ENCODE assay signal across 28 cellular contexts in genomic region chr3:98518816-98519215, GRCh38. TPM values are rescaled to one million over a fixed set of nuclear protein-coding genes. Genes with fewer than 3 reads are reported as not detected.
DNase-seq lines count a peak whose midpoint lies in the region; ATAC-seq, FAIRE-seq and TF ChIP-seq lines count a peak whose summit lies in the region.
"Had no signal": no experiment of that assay in that cellular context is flagged by ENCODE, and none has a peak within 500 bp of the region (broad histone marks: within the 10 kb centered on the region; RNA-seq: fewer than 3 reads in every experiment).

No MANE protein-coding gene starts in this region.

- peaks cover 71% of the 10 kb centered on the region for H3K36me3 Mint-ChIP-seq in CD8-positive, alpha-beta T cell

- H3K9me3 Mint-ChIP-seq in CD8-positive, alpha-beta T cell = no peaks in the 10 kb centered on the region

- no peak for ATAC-seq in CD8-positive, alpha-beta T cell
- no peak for ATAC-seq in GM12878
- ATAC-seq in upper lobe of left lung (ENCODE audit: low FRiP score in 2 of 2) = no peak
- ATAC-seq: heart left ventricle; naive thymus-derived CD4-positive, alpha-beta T cell had no signal

- H3K36me3 ChIP-seq in CD8-positive, alpha-beta T cell (ENCODE audit: insufficient read depth, low read length) = peaks cover 14% of the 10 kb centered on the region
- H3K36me3 ChIP-seq in Loucy (ENCODE audit: insufficient read depth, low read length) (peaks cover 5% of the 10 kb centered on the region; the same call in 1 of the 2 replicates), GM12878 (ENCODE audit: control insufficient read depth in 2 of 2, insufficient read depth in 2 of 2, low read length in 1 of 2) (peaks cover 0 to 28% of the 10 kb centered on the region in 2 experiments; a peak in 3 of 4 replicates), upper lobe of left lung (peaks cover 0 to 54% (median 11%) of the 10 kb centered on the region in 4 donors)

- peaks cover 36% of the 10 kb centered on the region for H4K20me1 ChIP-seq in Loucy (ENCODE audit: insufficient read depth, low read length, poor library complexity, severe bottlenecking)
- no peaks in the 10 kb centered on the region for H4K20me1 ChIP-seq in GM12878 (ENCODE audit: control insufficient read depth, insufficient read depth)

- no peak overlapping the region for H3K4me3 ChIP-seq in CD8-positive, alpha-beta T cell (ENCODE audit: low read depth, low read length)
- peak overlapping the region; percentile 88 for H3K4me3 ChIP-seq in Loucy (ENCODE audit: low read length, poor library complexity, severe bottlenecking)
- H3K4me3 ChIP-seq in GM12878 = peak overlapping the region; percentile 31; the same call in 1 of the 2 replicates
- no peak overlapping the region for H3K4me3 ChIP-seq in upper lobe of left lung
- no peak overlapping the region for H3K4me3 ChIP-seq in foreskin fibroblast (ENCODE audit: low read depth in 1 of 2, low read length in 2 of 2)
- H3K4me3 ChIP-seq: heart left ventricle, skin epidermis, tibial artery had no signal

- in situ Hi-C loops in GM12878 (cut with MboI) = loop anchor here (10.0 kb wide), 1 partner anchor 484 kb away; the partner anchor contains the start of gene GABRR3

- H3K4me3 Mint-ChIP-seq in CD8-positive, alpha-beta T cell = peak overlapping the region; percentile 55

- H3K27me3 Mint-ChIP-seq in CD8-positive, alpha-beta T cell (ENCODE audit: low read depth) = no peaks in the 10 kb centered on the region
- H3K27me3 Mint-ChIP-seq: naive thymus-derived CD4-positive, alpha-beta T cell; progenitor cell of endocrine pancreas had no signal

- CTCF ChIA-PET in CD8-positive, alpha-beta T cell (lab: Charles Lee) = no interaction called here
- CTCF ChIA-PET in GM12878 (lab: Yijun Ruan, JAX) = interaction anchor here (0.7 kb wide), 1 partner anchor 180 kb away, joined by 3 read pairs; no protein-coding TSS in a partner anchor

- peaks cover 25% of the 10 kb centered on the region for H3K4me1 ChIP-seq in CD8-positive, alpha-beta T cell (ENCODE audit: insufficient read depth, low read length)
- H3K4me1 ChIP-seq in Loucy (ENCODE audit: insufficient read depth, low read length, poor library complexity, severe bottlenecking) = peaks cover 44% of the 10 kb centered on the region
- peaks cover 3% of the 10 kb centered on the region; the same call in 1 of the 2 replicates for H3K4me1 ChIP-seq in GM12878 (ENCODE audit: control insufficient read depth, insufficient read depth, low read length)
- H3K4me1 ChIP-seq in upper lobe of left lung = peaks cover 12 to 27% (median 18%) of the 10 kb centered on the region in 4 donors

- intact Hi-C loops in CD8-positive, alpha-beta T cell (cut with DNase I, micrococcal nuclease) = no loop called here
- intact Hi-C loops in GM12878 (cut with micrococcal nuclease; ENCODE audit: unreplicated experiment) = no loop called here

- no peak for DNase-seq in CD8-positive, alpha-beta T cell
- DNase-seq in GM12878 (ENCODE audit: low read depth, low spot score) = no peak
- peak; percentile 65 for DNase-seq in middle frontal gyrus (ENCODE audit: extremely low spot score, low spot score)
- DNase-seq in upper lobe of left lung = no peak
- no peak for DNase-seq in NCI-H510A (lab: John Stamatoyannopoulos, UW)
- no peak for DNase-seq in foreskin fibroblast
- DNase-seq: activated CD4-positive, CD25-positive, alpha-beta regulatory T cell treated with anti-CD3 and anti-CD28 coated beads, Interleukin-2, amount 50 U/mL, for 72 hours; GF-D8; heart left ventricle; KBM-7; naive thymus-derived CD4-positive, alpha-beta T cell; NCI-H1092; NCI-H2107; NCI-H69; SIG-M5; stimulated activated CD4-positive, alpha-beta T cell treated with anti-CD3 and anti-CD28 coated beads, Interleukin-4, amount 100 ng/mL, for 4 hours; stimulated activated CD8-positive, alpha-beta memory T cell treated with anti-CD3 and anti-CD28 coated beads, Interleukin-4, amount 100 ng/mL, for 48 hours; T1000; tibial artery had no signal

- H3K27ac ChIP-seq in CD8-positive, alpha-beta T cell (ENCODE audit: low read depth, low read length) = no peak overlapping the region
- H3K27ac ChIP-seq in GM12878 (ENCODE audit: control insufficient read depth, insufficient read depth) (no peak overlapping the region), upper lobe of left lung (no peak overlapping the region)
- H3K27ac ChIP-seq: heart left ventricle, tibial artery had no signal

- TF ChIP-seq EP300 in GM12878 (IDR thresholded peaks at IDR 0.05; ENCODE audit: borderline replicate concordance in 1 of 2, control insufficient read depth in 1 of 2, low read depth in 2 of 2, low read length in 2 of 2) (no peak), upper lobe of left lung (IDR thresholded peaks at IDR 0.05) (no peak)

- no peak for TF ChIP-seq CTCF in CD8-positive, alpha-beta T cell (IDR thresholded peaks at IDR 0.05)
- TF ChIP-seq CTCF in Loucy (conservative IDR thresholded peaks at IDR 0.05; ENCODE audit: low read length) = no peak
- no peak for TF ChIP-seq CTCF in GM12878 (IDR thresholded peaks at IDR 0.05 in 2 of 3, conservative IDR thresholded peaks at IDR 0.05 in 1 of 3; ENCODE audit: control insufficient read depth in 2 of 3, extremely low read depth in 1 of 3, insufficient read depth in 1 of 3, low read depth in 3 of 3, low read length in 3 of 3)
- no peak for TF ChIP-seq CTCF in upper lobe of left lung (IDR thresholded peaks at IDR 0.05)
- no peak for TF ChIP-seq CTCF in foreskin fibroblast (IDR thresholded peaks at IDR 0.05; ENCODE audit: low read depth, low read length)

- H3K4me2 ChIP-seq in Loucy (ENCODE audit: low read depth, low read length, poor library complexity, severe bottlenecking) (peak overlapping the region; percentile 88), GM12878 (ENCODE audit: control insufficient read depth, insufficient read depth) (peak overlapping the region; percentile 46)

- H3F3A ChIP-seq in Loucy (ENCODE audit: low read depth) = no peaks in the 10 kb centered on the region

- no peaks in the 10 kb centered on the region for H3K9me2 ChIP-seq in Loucy (replicated peaks; ENCODE audit: low read depth, low read length)

- SMC1A ChIA-PET in GM12878 (lab: Charles Lee; ENCODE audit: uncharacterized antibody, unreplicated experiment) = interaction anchor here (1.4 kb wide), 1 partner anchor 11 kb away, joined by 5 read pairs; no protein-coding TSS in a partner anchor

- 91% methylated on average over 2 of the region's 2 CpGs for WGBS in GM12878 (ENCODE audit: insufficient coverage, insufficient replicate concordance, low lambda C conversion rate, missing lambda C conversion rate)
- 98 to 100% methylated on average over 2 of the region's 2 CpGs for WGBS in upper lobe of left lung, 2 donors

- no peaks in the 10 kb centered on the region for H3K9me3 ChIP-seq in CD8-positive, alpha-beta T cell (ENCODE audit: low read length)
- H3K9me3 ChIP-seq in Loucy (ENCODE audit: insufficient read depth, low read depth, low read length) (no peaks in the 10 kb centered on the region), GM12878 (replicated peaks; ENCODE audit: control insufficient read depth, insufficient read depth, low read length) (no peaks in the 10 kb centered on the region), upper lobe of left lung (no peaks in the 10 kb centered on the region)
- H3K9me3 ChIP-seq: heart left ventricle, tibial artery had no signal

- H3K27ac Mint-ChIP-seq in CD8-positive, alpha-beta T cell = peak overlapping the region; percentile 81

- POLR2A ChIA-PET in CD8-positive, alpha-beta T cell (lab: Charles Lee) = interaction anchor here (1.0 kb wide), 1 partner anchor 46 kb away, joined by 3 read pairs; no protein-coding TSS in a partner anchor
- POLR2A ChIA-PET in GM12878 (lab: Charles Lee) = no interaction called here

- H3K9ac ChIP-seq in Loucy (ENCODE audit: low read depth, low read length, poor library complexity, severe bottlenecking) (no peak overlapping the region), GM12878 (ENCODE audit: control insufficient read depth, insufficient read depth, low read length) (no peak overlapping the region)

- H2AFZ ChIP-seq in Loucy (ENCODE audit: low read length) = no peak overlapping the region
- no peak overlapping the region for H2AFZ ChIP-seq in GM12878 (ENCODE audit: control insufficient read depth, low read depth, low read length)

- peaks cover 62% of the 10 kb centered on the region for H3K4me1 Mint-ChIP-seq in CD8-positive, alpha-beta T cell (ENCODE audit: low read depth)

- RAD21 ChIA-PET in GM12878 (lab: Charles Lee; ENCODE audit: unreplicated experiment) = no interaction called here

- H3K27me3 ChIP-seq in CD8-positive, alpha-beta T cell (ENCODE audit: insufficient read depth, low read length) = no peaks in the 10 kb centered on the region
- no peaks in the 10 kb centered on the region for H3K27me3 ChIP-seq in Loucy (ENCODE audit: insufficient read depth, low read length, poor library complexity, severe bottlenecking)
- no peaks in the 10 kb centered on the region for H3K27me3 ChIP-seq in GM12878 (replicated peaks in 1 of 2; ENCODE audit: control insufficient read depth in 2 of 2, insufficient read depth in 2 of 2, low read length in 1 of 2)
- no peaks in the 10 kb centered on the region for H3K27me3 ChIP-seq in upper lobe of left lung
- H3K27me3 ChIP-seq: heart left ventricle, tibial artery had no signal

- no TSS peak for BruUV-seq in GM12878 (replicated peaks; lab: Mats Ljungman, UMichigan)

- H3K79me2 ChIP-seq in Loucy (ENCODE audit: insufficient read depth, low read length) = peaks cover 50% of the 10 kb centered on the region
- H3K79me2 ChIP-seq in GM12878 (ENCODE audit: control insufficient read depth, insufficient read depth, low read length) = peaks cover 72% of the 10 kb centered on the region

- no peak for TF ChIP-seq RAD21 in GM12878 (IDR thresholded peaks at IDR 0.05; ENCODE audit: insufficient read depth, low read depth, low read length)

- no peak for TF ChIP-seq POLR2A in GM12878 (IDR thresholded peaks at IDR 0.05; ENCODE audit: low read depth, low read length)
- no peak for TF ChIP-seq POLR2A in upper lobe of left lung (IDR thresholded peaks at IDR 0.05)

- FAIRE-seq in GM12878 (lab: Jason Lieb, UNC) = no peak
- FAIRE-seq: H1, islet of Langerhans had no signal

RNA-seq across cellular contexts. Expression of gene CLDND1, which starts 3.9 kb away (rescaled TPM):
- 100 to 1,000 TPM; 135 to 146 TPM for total RNA-seq in CD8-positive, alpha-beta T cell
- 296 and 302 TPM in 2 replicates for total RNA-seq in GM12878 (2013; cell fraction: nucleolus; rRNA removed)
- total RNA-seq in GM12878 (2014; rRNA removed) (123 and 164 TPM in 2 replicates), GM12878 (2014; rRNA removed; fragmentation: Illumina TruSeq; extraction: Trizol) (97.8 and 101 TPM in 2 replicates), GM12878 (2021) (124 and 130 TPM in 2 replicates), upper lobe of left lung (10 to 100 TPM; 23.9 to 91.2 (median 70.1) TPM)
- 100 TPM for polyA plus RNA-seq in GM12878 (2011; ENCODE audit: low read depth)
- polyA plus RNA-seq in GM12878 (2011; rRNA removed) (225 and 259 TPM in 2 replicates), GM12878 (2014; fragmentation: Illumina TruSeq; extraction: Trizol) (173 and 232 TPM in 2 replicates), GM12878 (2014; fragmentation: Nextera tagmentation; extraction: Ambion mirVana) (100 to 1,000 TPM; 150 to 163 TPM), GM12878 (2014; rRNA removed) (144 and 154 TPM in 2 replicates), GM12878 (2016; fragmentation: Nextera tagmentation; extraction: Ambion mirVana) (100 to 1,000 TPM; 144 to 154 TPM)
- 110 and 197 TPM in 2 replicates for polyA plus RNA-seq in GM12878 (2011; cell fraction: cytosol; rRNA removed)
- polyA plus RNA-seq in GM12878 (2011; cell fraction: nucleus; rRNA removed) = 273 and 287 TPM in 2 replicates
- 130 and 134 TPM in 2 replicates for polyA plus RNA-seq in GM12878 (2012)
- polyA minus RNA-seq in GM12878 (2011; rRNA and poly(A)+ RNA removed) = 210 and 247 TPM in 2 replicates
- polyA minus RNA-seq in GM12878 (2011; cell fraction: cytosol; rRNA and poly(A)+ RNA removed) = 72.8 and 86.1 TPM in 2 replicates
- 149 and 181 TPM in 2 replicates for polyA minus RNA-seq in GM12878 (2011; cell fraction: nucleus; rRNA and poly(A)+ RNA removed)

RNA-seq across cellular contexts. Expression of gene GPR15, which starts 13.0 kb away (rescaled TPM):
- 1 to 10 TPM; 9.1 to 9.3 TPM for total RNA-seq in CD8-positive, alpha-beta T cell
- total RNA-seq in GM12878 (2013; cell fraction: nucleolus; rRNA removed) = 136 and 143 TPM in 2 replicates
- 150 and 170 TPM in 2 replicates for total RNA-seq in GM12878 (2014; rRNA removed)
- total RNA-seq in GM12878 (2014; rRNA removed; fragmentation: Illumina TruSeq; extraction: Trizol) = 118 and 119 TPM in 2 replicates
- total RNA-seq in GM12878 (2021) = 105 TPM in 2 replicates
- 81.6 TPM for polyA plus RNA-seq in GM12878 (2011; ENCODE audit: low read depth)
- polyA plus RNA-seq in GM12878 (2011; rRNA removed) = 68.3 and 87.9 TPM in 2 replicates
- polyA plus RNA-seq in GM12878 (2011; cell fraction: cytosol; rRNA removed) = 77.7 and 84.8 TPM in 2 replicates
- 59.0 and 81.9 TPM in 2 replicates for polyA plus RNA-seq in GM12878 (2011; cell fraction: nucleus; rRNA removed)
- 69.4 and 117 TPM in 2 replicates for polyA plus RNA-seq in GM12878 (2012)
- polyA plus RNA-seq in GM12878 (2014; fragmentation: Illumina TruSeq; extraction: Trizol) = 113 and 116 TPM in 2 replicates
- polyA plus RNA-seq in GM12878 (2014; fragmentation: Nextera tagmentation; extraction: Ambion mirVana) = 100 to 1,000 TPM in 1 of 2 experiments, 10 to 100 TPM in 1; 70.7 to 145 TPM
- polyA plus RNA-seq in GM12878 (2014; rRNA removed) = 82.7 and 83.9 TPM in 2 replicates
- polyA plus RNA-seq in GM12878 (2016; fragmentation: Nextera tagmentation; extraction: Ambion mirVana) = 100 to 1,000 TPM; 146 to 150 TPM
- polyA minus RNA-seq in GM12878 (2011; rRNA and poly(A)+ RNA removed) = 142 and 145 TPM in 2 replicates
- 29.7 and 31.3 TPM in 2 replicates for polyA minus RNA-seq in GM12878 (2011; cell fraction: cytosol; rRNA and poly(A)+ RNA removed)
- polyA minus RNA-seq in GM12878 (2011; cell fraction: nucleus; rRNA and poly(A)+ RNA removed) = 79.2 and 93.9 TPM in 2 replicates
- total RNA-seq in upper lobe of left lung = 1 to 10 TPM in 3 of 6 donors, under 1 TPM in 1, not detected in 2; 0.98 to 2.1 (median 1.1) TPM
- total RNA-seq: dermis microvascular lymphatic vessel endothelial cell, H1, heart left ventricle, lung microvascular endothelial cell, progenitor cell of endocrine pancreas had no signal
- polyA plus RNA-seq: BJ, H1, heart left ventricle had no signal

RNA-seq across cellular contexts. Expression of gene OR5K2, which starts 21.3 kb away (rescaled TPM):
- total RNA-seq in CD8-positive, alpha-beta T cell = not detected
- total RNA-seq in GM12878 (2013; cell fraction: nucleolus; rRNA removed) = 20.7 and 21.6 TPM in 2 replicates
- total RNA-seq in GM12878 (2014; rRNA removed) (not detected in 2 replicates), GM12878 (2014; rRNA removed; fragmentation: Illumina TruSeq; extraction: Trizol) (not detected in 2 replicates), GM12878 (2021) (not detected in 2 replicates), upper lobe of left lung (not detected)
- not detected for polyA plus RNA-seq in GM12878 (2011; ENCODE audit: low read depth)
- polyA plus RNA-seq in GM12878 (2011; rRNA removed) (0.12 and 0.14 TPM in 2 replicates), GM12878 (2014; fragmentation: Illumina TruSeq; extraction: Trizol) (not detected in 2 replicates), GM12878 (2014; fragmentation: Nextera tagmentation; extraction: Ambion mirVana) (not detected), GM12878 (2014; rRNA removed) (not detected in 2 replicates), GM12878 (2016; fragmentation: Nextera tagmentation; extraction: Ambion mirVana) (not detected)
- not detected in 2 replicates for polyA plus RNA-seq in GM12878 (2011; cell fraction: cytosol; rRNA removed)
- 0.58 and 0.75 TPM in 2 replicates for polyA plus RNA-seq in GM12878 (2011; cell fraction: nucleus; rRNA removed)
- polyA plus RNA-seq in GM12878 (2012) = 0.11 TPM in 1 of 2 replicates, not detected in the other
- polyA minus RNA-seq in GM12878 (2011; rRNA and poly(A)+ RNA removed) = 1.3 and 2.9 TPM in 2 replicates
- not detected in 2 replicates for polyA minus RNA-seq in GM12878 (2011; cell fraction: cytosol; rRNA and poly(A)+ RNA removed)
- 4.7 and 5.0 TPM in 2 replicates for polyA minus RNA-seq in GM12878 (2011; cell fraction: nucleus; rRNA and poly(A)+ RNA removed)
- total RNA-seq: dermis microvascular lymphatic vessel endothelial cell; H1; heart left ventricle; lung microvascular endothelial cell; naive thymus-derived CD4-positive, alpha-beta T cell; progenitor cell of endocrine pancreas had no signal
- polyA plus RNA-seq: BJ; esophagus; H1; heart left ventricle; naive thymus-derived CD4-positive, alpha-beta T cell had no signal

RNA-seq across cellular contexts. Expression of gene OR5K1, which starts 55.8 kb away (rescaled TPM):
- total RNA-seq in CD8-positive, alpha-beta T cell = not detected
- 86.6 and 90.9 TPM in 2 replicates for total RNA-seq in GM12878 (2013; cell fraction: nucleolus; rRNA removed)
- total RNA-seq in GM12878 (2014; rRNA removed) = not detected in 2 replicates
- total RNA-seq in GM12878 (2014; rRNA removed; fragmentation: Illumina TruSeq; extraction: Trizol) = not detected in 2 replicates
- total RNA-seq in GM12878 (2021) = not detected in 2 replicates
- not detected for polyA plus RNA-seq in GM12878 (2011; ENCODE audit: low read depth)
- polyA plus RNA-seq in GM12878 (2011; rRNA removed) = 0.50 and 1.2 TPM in 2 replicates
- polyA plus RNA-seq in GM12878 (2011; cell fraction: cytosol; rRNA removed) = 0.03 and 0.04 TPM in 2 replicates
- polyA plus RNA-seq in GM12878 (2011; cell fraction: nucleus; rRNA removed) = 1.3 and 1.9 TPM in 2 replicates
- not detected in 2 replicates for polyA plus RNA-seq in GM12878 (2012)
- not detected in 2 replicates for polyA plus RNA-seq in GM12878 (2014; fragmentation: Illumina TruSeq; extraction: Trizol)
- not detected for polyA plus RNA-seq in GM12878 (2014; fragmentation: Nextera tagmentation; extraction: Ambion mirVana)
- not detected in 2 replicates for polyA plus RNA-seq in GM12878 (2014; rRNA removed)
- not detected for polyA plus RNA-seq in GM12878 (2016; fragmentation: Nextera tagmentation; extraction: Ambion mirVana)
- 4.1 TPM in 2 replicates for polyA minus RNA-seq in GM12878 (2011; rRNA and poly(A)+ RNA removed)
- polyA minus RNA-seq in GM12878 (2011; cell fraction: cytosol; rRNA and poly(A)+ RNA removed) = not detected in 2 replicates
- 6.9 and 7.4 TPM in 2 replicates for polyA minus RNA-seq in GM12878 (2011; cell fraction: nucleus; rRNA and poly(A)+ RNA removed)
- total RNA-seq in upper lobe of left lung = not detected
- total RNA-seq: dermis microvascular lymphatic vessel endothelial cell; H1; heart left ventricle; lung microvascular endothelial cell; naive thymus-derived CD4-positive, alpha-beta T cell; progenitor cell of endocrine pancreas had no signal
- polyA plus RNA-seq: BJ; esophagus; H1; heart left ventricle; naive thymus-derived CD4-positive, alpha-beta T cell had no signal

Comparison
In these comparisons a context has a peak if more than half of its experiments do, and no peak if none do; other contexts are left out.
1. H3K4me3 ChIP-seq: peak in Loucy (single experiment) and GM12878 (single experiment); none in CD8-positive, alpha-beta T cell (single experiment), upper lobe of left lung (0 of 4) and foreskin fibroblast (0 of 2).
2. RNA of gene GPR15, which starts 13.0 kb away (total RNA-seq): 105 to 170 TPM in GM12878; 9.1 to 9.3 TPM in CD8-positive, alpha-beta T cell and 0.98 to 2.1 TPM in upper lobe of left lung; every median in the first group is over 10 times any median in the second.